16 cellular contexts compared by ENCODE assay signal in the genomic region with DNA sequence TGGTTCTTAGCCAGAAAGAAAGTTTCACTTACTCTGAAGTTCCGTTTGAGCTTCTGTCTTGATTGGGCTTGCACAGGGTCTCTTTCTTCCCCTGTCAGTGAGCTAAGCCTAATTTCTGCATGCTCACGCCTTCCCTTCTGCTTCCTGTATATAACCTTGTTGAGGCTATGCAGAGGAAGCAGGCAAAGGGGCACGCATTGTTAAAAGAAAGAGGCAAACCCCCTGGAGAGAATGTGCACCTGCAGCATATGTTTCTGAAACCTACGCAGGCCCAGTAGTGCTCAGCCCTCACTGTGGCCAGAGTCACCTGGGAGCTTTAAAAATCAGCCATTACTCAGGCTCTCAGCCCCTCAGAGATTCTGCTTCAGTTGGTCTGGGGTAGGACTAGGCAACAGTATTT. TPM values are rescaled to one million over a fixed set of nuclear protein-coding genes. Genes with fewer than 3 reads are reported as not detected.
DNase-seq lines count a peak whose midpoint lies in the region; ATAC-seq and TF ChIP-seq lines count a peak whose summit lies in the region.
"Had no signal": no experiment of that assay in that cellular context is flagged by ENCODE, and none has a peak within 500 bp of the region (broad histone marks: within the 10 kb centered on the region; RNA-seq: fewer than 3 reads in every experiment).

No MANE protein-coding gene starts in this region.

- H3K27ac ChIP-seq in muscle layer of duodenum (ENCODE audit: low read length) (peak overlapping the region; percentile 32), heart left ventricle (no peak overlapping the region)
- H3K27ac ChIP-seq: dorsolateral prefrontal cortex, neural progenitor cell had no signal

- no peak overlapping the region for H3K4me3 ChIP-seq in muscle layer of duodenum (ENCODE audit: low read depth in 1 of 2, low read length in 2 of 2)
- H3K4me3 ChIP-seq in heart left ventricle: no peak overlapping the region
- H3K4me3 ChIP-seq: dorsolateral prefrontal cortex, neural progenitor cell had no signal

- H3K36me3 ChIP-seq in muscle layer of duodenum (ENCODE audit: control insufficient read depth in 1 of 2, insufficient read depth in 2 of 2, low read length in 2 of 2) (no peaks in the 10 kb centered on the region), heart left ventricle (no peaks in the 10 kb centered on the region)
- H3K36me3 ChIP-seq: neural progenitor cell had no signal

- DNase-seq in GDM1 (lab: John Stamatoyannopoulos, UW) (peak; percentile 60), NCI-H2227 treated with DMSO at 0.1 percent for 48 hours (lab: John Stamatoyannopoulos, UW) (peak; percentile 53), NCI-H526 (lab: John Stamatoyannopoulos, UW) (no peak), heart left ventricle (no peak)
- DNase-seq in stimulated activated naive CD4-positive, alpha-beta T cell treated with Interleukin-2 at 50 U/mL for 16 hours (lab: John Stamatoyannopoulos, UW): no peak
- DNase-seq: dorsolateral prefrontal cortex; immature natural killer cell; mesendoderm; NCI-H1930; stimulated activated naive CD4-positive, alpha-beta T cell had no signal

- no peak for TF ChIP-seq CTCF in heart left ventricle (IDR thresholded peaks at IDR 0.05)

- H3K9me3 ChIP-seq in muscle layer of duodenum (ENCODE audit: control insufficient read depth in 1 of 2, low read length in 2 of 2) (peaks cover 0 to 6% of the 10 kb centered on the region in 2 donors), heart left ventricle (peaks cover 0 to 22% (median 0%) of the 10 kb centered on the region in 12 donors)

- H3K27me3 ChIP-seq in muscle layer of duodenum (ENCODE audit: low read depth, low read length) (no peaks in the 10 kb centered on the region), heart left ventricle (no peaks in the 10 kb centered on the region)
- H3K27me3 ChIP-seq: neural progenitor cell had no signal

- TF ChIP-seq POLR2A in heart left ventricle (IDR thresholded peaks at IDR 0.05): no peak

- WGBS in heart left ventricle, 4 donors: 53 to 69% (median 61%) methylated on average over 4 of the region's 4 CpGs

- ATAC-seq in GM21529 (IDR thresholded peaks at IDR 0.05; ENCODE audit: unreplicated experiment) (peak; percentile 69), HG02884 (IDR thresholded peaks at IDR 0.05; ENCODE audit: unreplicated experiment) (no peak), heart left ventricle (no peak)

- intact Hi-C loops in heart left ventricle (cut with DNase I): no loop called here

- H3K4me1 ChIP-seq in muscle layer of duodenum (ENCODE audit: control insufficient read depth in 1 of 2, insufficient read depth in 2 of 2, low read length in 2 of 2): peaks cover 0 to 6% of the 10 kb centered on the region in 2 donors
- H3K4me1 ChIP-seq in heart left ventricle: peaks cover 0 to 7% (median 0%) of the 10 kb centered on the region in 12 donors
- H3K4me1 ChIP-seq: neural progenitor cell had no signal

RNA-seq across cellular contexts. Expression of a gene that starts 14.5 kb away (rescaled TPM):
- total RNA-seq in heart left ventricle: 1 to 10 TPM in 8 of 9 donors, under 1 TPM in 1; 0.88 to 4.7 (median 3.0) TPM
- polyA plus RNA-seq in heart left ventricle: under 1 TPM; 0.36 to 0.69 TPM
- total RNA-seq: activated CD8-positive, alpha-beta memory T cell treated with anti-CD3 and anti-CD28 coated beads for 36 hours; activated T-helper 1 cell treated with anti-CD3 and anti-CD28 coated beads, Interleukin-12 subunit alpha, Interleukin-12 subunit beta, Interleukin-2, Interleukin-4 antibody, amounts not matched to agents 30 ng/mL and 10 ng/mL and 1 ng/mL, durations not matched to agents 14 hours and 24 hours and 36 hours had no signal
- polyA plus RNA-seq: immature natural killer cell had no signal

Comparison
In these comparisons a context has a peak if more than half of its experiments do, and no peak if none do; other contexts are left out.
1. DNase-seq: peak in GDM1 (single experiment) and NCI-H2227 treated with DMSO at 0.1 percent for 48 hours (single experiment); none in NCI-H526 (0 of 2), stimulated activated naive CD4-positive, alpha-beta T cell treated with Interleukin-2 at 50 U/mL for 16 hours (single experiment) and heart left ventricle (0 of 5).